Comparison of ENCODE assay signal across 5 cellular contexts in genomic region chr13:83440465-83440864, GRCh38.
"Had no signal": no experiment of that assay in that cellular context is flagged by ENCODE, and none has a peak within 500 bp of the region (broad histone marks: within the 10 kb centered on the region; RNA-seq: fewer than 3 reads in every experiment).

No MANE protein-coding gene starts in this region.

- DNase-seq: IMR-90 had no signal

- FAIRE-seq: HepG2, HTR-8/SVneo, K562 had no signal

- ATAC-seq: HepG2, K562 had no signal

- H3K4me3 ChIP-seq: K562 had no signal

- H3K27ac ChIP-seq: HL-60 had no signal
